ENCODE assay signal across 15 cellular contexts in the genomic region with DNA sequence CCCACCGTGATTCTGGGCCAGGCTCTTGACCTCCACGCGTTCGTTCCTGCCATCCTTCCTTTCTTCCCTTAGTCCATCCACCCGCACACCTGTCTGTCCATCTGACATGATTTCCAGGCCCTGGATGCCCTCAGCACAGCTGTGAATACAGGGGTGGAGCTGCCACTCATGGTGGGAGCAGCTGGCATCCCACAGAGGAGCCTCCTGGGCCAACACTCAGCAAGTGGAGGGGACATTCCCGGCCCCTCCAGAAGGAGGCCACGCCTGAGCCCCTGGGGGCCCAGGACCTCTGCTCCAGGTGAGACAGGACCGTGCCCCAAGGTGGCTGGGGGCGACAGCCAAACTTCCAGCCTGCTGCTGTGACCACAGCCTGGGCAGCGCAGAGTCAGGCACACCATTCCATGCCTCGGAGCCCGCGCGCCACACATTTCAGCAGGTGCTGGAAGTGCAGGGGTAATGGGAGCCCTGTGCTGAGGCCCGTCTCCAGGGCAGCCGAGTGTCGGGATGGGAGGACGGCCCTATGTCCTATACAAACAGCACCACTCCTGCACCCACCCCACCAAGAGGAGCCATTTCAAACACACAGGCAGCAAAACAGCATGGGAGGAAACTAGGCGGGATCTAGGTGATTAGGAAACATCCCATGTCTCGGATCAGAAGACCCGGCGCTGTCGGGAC.
DNase-seq lines count a peak whose midpoint lies in the region; ATAC-seq and TF ChIP-seq lines count a peak whose summit lies in the region.
"Had no signal": no experiment of that assay in that cellular context is flagged by ENCODE, and none has a peak within 500 bp of the region (broad histone marks: within the 10 kb centered on the region; RNA-seq: fewer than 3 reads in every experiment).

No MANE protein-coding gene starts in this region.

- H3K36me3 ChIP-seq in right atrium auricular region (no peaks in the 10 kb centered on the region), mucosa of descending colon (ENCODE audit: low read depth) (no peaks in the 10 kb centered on the region)

- H3K9me3 ChIP-seq in right atrium auricular region: no peaks in the 10 kb centered on the region
- no peaks in the 10 kb centered on the region for H3K9me3 ChIP-seq in mucosa of descending colon

- H3K4me1 Mint-ChIP-seq in activated T-helper 1 cell treated with anti-CD3 and anti-CD28 coated beads, Interleukin-12 subunit alpha, Interleukin-12 subunit beta, Interleukin-2, Interleukin-4 antibody, amounts not matched to agents 30 ng/mL and 10 ng/mL and 1 ng/mL, durations not matched to agents 14 hours and 24 hours and 36 hours (ENCODE audit: low read depth): peaks cover 55% of the 10 kb centered on the region

- intact Hi-C loops in Right ventricle myocardium inferior (cut with DNase I): no loop called here
- intact Hi-C loops in activated T-helper 1 cell treated with anti-CD3 and anti-CD28 coated beads, Interleukin-12 subunit alpha, Interleukin-12 subunit beta, Interleukin-2, Interleukin-4 antibody, amounts not matched to agents 30 ng/mL and 10 ng/mL and 1 ng/mL, durations not matched to agents 14 hours and 24 hours and 36 hours (cut with micrococcal nuclease): loop anchor here (5.0 to 10.0 kb wide), 3 partner anchors 290 to 460 kb away; partner anchors contain the start of genes CHST12, EIF3B and MAD1L1
- intact Hi-C loops in mucosa of descending colon (cut with DNase I, micrococcal nuclease): no loop called here

- H3K9me3 Mint-ChIP-seq in activated T-helper 1 cell treated with anti-CD3 and anti-CD28 coated beads, Interleukin-12 subunit alpha, Interleukin-12 subunit beta, Interleukin-2, Interleukin-4 antibody, amounts not matched to agents 30 ng/mL and 10 ng/mL and 1 ng/mL, durations not matched to agents 14 hours and 24 hours and 36 hours: no peaks in the 10 kb centered on the region

- H3K27me3 Mint-ChIP-seq in activated T-helper 1 cell treated with anti-CD3 and anti-CD28 coated beads, Interleukin-12 subunit alpha, Interleukin-12 subunit beta, Interleukin-2, Interleukin-4 antibody, amounts not matched to agents 30 ng/mL and 10 ng/mL and 1 ng/mL, durations not matched to agents 14 hours and 24 hours and 36 hours (ENCODE audit: insufficient read depth): peaks cover 2% of the 10 kb centered on the region

- H3K36me3 Mint-ChIP-seq in activated T-helper 1 cell treated with anti-CD3 and anti-CD28 coated beads, Interleukin-12 subunit alpha, Interleukin-12 subunit beta, Interleukin-2, Interleukin-4 antibody, amounts not matched to agents 30 ng/mL and 10 ng/mL and 1 ng/mL, durations not matched to agents 14 hours and 24 hours and 36 hours (ENCODE audit: low read depth): peaks cover 12% of the 10 kb centered on the region

- DNase-seq in Right ventricle myocardium inferior (ENCODE audit: missing footprints): peak; percentile 53
- DNase-seq in right atrium auricular region (ENCODE audit: low spot score): no peak
- DNase-seq in activated T-helper 1 cell treated with anti-CD3 and anti-CD28 coated beads, Interleukin-12 subunit alpha, Interleukin-12 subunit beta, Interleukin-2, Interleukin-4 antibody, amounts not matched to agents 30 ng/mL and 10 ng/mL and 1 ng/mL, durations not matched to agents 14 hours and 24 hours and 36 hours (ENCODE audit: low spot score): no peak
- DNase-seq in mucosa of descending colon: peak in 2 of 3 donors; percentile 20 to 38
- DNase-seq in stimulated activated CD8-positive, alpha-beta memory T cell treated with anti-CD3 and anti-CD28 coated beads, Interleukin-4, amount 100 ng/mL, for 48 hours: no peak
- no peak for DNase-seq in iPS-NIHi11 (ENCODE audit: low spot score)
- DNase-seq in HPDE6-E6E7 (ENCODE audit: extremely low spot score): no peak
- DNase-seq: amygdala, GOT3, Karpas-422, NCI-H446 treated with DMSO at 0.1 percent for 48 hours, occipital lobe, small intestine had no signal

- H3K4me1 ChIP-seq in right atrium auricular region (peaks cover 0 to 10% of the 10 kb centered on the region in 2 donors), mucosa of descending colon (ENCODE audit: low read depth) (no peaks in the 10 kb centered on the region)

- H3K4me3 ChIP-seq in right atrium auricular region: no peak overlapping the region
- H3K4me3 ChIP-seq in mucosa of descending colon: no peak overlapping the region
- H3K4me3 ChIP-seq: coronary artery had no signal

- H3K27me3 ChIP-seq in right atrium auricular region: no peaks in the 10 kb centered on the region

- H3K27ac ChIP-seq in right atrium auricular region: no peak overlapping the region
- H3K27ac ChIP-seq: coronary artery had no signal

- TF ChIP-seq CTCF in right atrium auricular region (IDR thresholded peaks at IDR 0.05) (no peak), mucosa of descending colon (IDR thresholded peaks at IDR 0.05) (no peak)

- ATAC-seq in Right ventricle myocardium inferior (no peak), mucosa of descending colon (no peak), HG03460 (IDR thresholded peaks at IDR 0.05; ENCODE audit: unreplicated experiment) (no peak)

- H3K27ac Mint-ChIP-seq in activated T-helper 1 cell treated with anti-CD3 and anti-CD28 coated beads, Interleukin-12 subunit alpha, Interleukin-12 subunit beta, Interleukin-2, Interleukin-4 antibody, amounts not matched to agents 30 ng/mL and 10 ng/mL and 1 ng/mL, durations not matched to agents 14 hours and 24 hours and 36 hours: peak overlapping the region; percentile 18

- peak overlapping the region; percentile 37 for H3K4me3 Mint-ChIP-seq in activated T-helper 1 cell treated with anti-CD3 and anti-CD28 coated beads, Interleukin-12 subunit alpha, Interleukin-12 subunit beta, Interleukin-2, Interleukin-4 antibody, amounts not matched to agents 30 ng/mL and 10 ng/mL and 1 ng/mL, durations not matched to agents 14 hours and 24 hours and 36 hours

Comparison
In these comparisons a context has a peak if more than half of its experiments do, and no peak if none do; other contexts are left out.
1. DNase-seq: peak in Right ventricle myocardium inferior (single experiment) and mucosa of descending colon (2 of 3); none in right atrium auricular region (single experiment), activated T-helper 1 cell treated with anti-CD3 and anti-CD28 coated beads, Interleukin-12 subunit alpha, Interleukin-12 subunit beta, Interleukin-2, Interleukin-4 antibody, amounts not matched to agents 30 ng/mL and 10 ng/mL and 1 ng/mL, durations not matched to agents 14 hours and 24 hours and 36 hours (single experiment), stimulated activated CD8-positive, alpha-beta memory T cell treated with anti-CD3 and anti-CD28 coated beads, Interleukin-4, amount 100 ng/mL, for 48 hours (single experiment), iPS-NIHi11 (single experiment) and HPDE6-E6E7 (single experiment).